In genomic region chr15:75765551-75766305, GRCh38 we compare ENCODE assay signal across 2 cellular contexts. TPM values are rescaled to one million over a fixed set of nuclear protein-coding genes. Genes with fewer than 3 reads are reported as not detected.
"Had no signal": no experiment of that assay in that cellular context is flagged by ENCODE, and none has a peak within 500 bp of the region (broad histone marks: within the 10 kb centered on the region; RNA-seq: fewer than 3 reads in every experiment).

No MANE protein-coding gene starts in this region.

RNA-seq across cellular contexts. Expression of gene CSPG4, which starts 53.1 kb away (rescaled TPM):
- total RNA-seq: naive thymus-derived CD4-positive, alpha-beta T cell had no signal
- polyA plus RNA-seq: naive thymus-derived CD4-positive, alpha-beta T cell; neural cell had no signal
